1 cellular context compared by ENCODE assay signal in genomic region chr19:49332691-49333425, GRCh38.
TF ChIP-seq lines count a peak whose summit lies in the region.

No MANE protein-coding gene starts in this region.

TF ChIP-seq in GM12878, 131 proteins besides CTCF, POLR2A, EP300 and RAD21:
- 0 out of 2 replicates have a peak, but pooled peaks have one; percentile 16 for TF ChIP-seq HDGF (IDR thresholded peaks at IDR 0.05)
